Comparison of ENCODE assay signal across 17 cellular contexts in the genomic region with DNA sequence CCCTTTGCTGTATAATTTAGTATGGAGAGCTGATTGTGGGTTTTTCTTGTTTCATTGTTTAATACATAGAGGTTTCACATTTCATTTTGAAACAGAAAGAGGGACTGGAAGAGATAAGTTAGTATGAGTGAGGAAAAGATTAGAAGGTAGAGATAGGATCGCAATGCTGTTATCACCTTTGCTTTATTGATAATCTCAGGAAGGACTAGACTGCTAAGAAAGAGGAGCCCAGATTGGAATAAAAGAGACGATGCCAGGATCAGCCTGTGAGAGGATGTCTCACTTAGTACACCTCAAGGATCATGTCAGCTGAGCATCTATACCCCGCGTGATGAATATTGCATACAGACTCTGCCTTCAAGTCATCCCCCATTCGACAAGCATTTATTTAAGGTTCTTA.
DNase-seq lines count a peak whose midpoint lies in the region; ATAC-seq and TF ChIP-seq lines count a peak whose summit lies in the region.
"Had no signal": no experiment of that assay in that cellular context is flagged by ENCODE, and none has a peak within 500 bp of the region (broad histone marks: within the 10 kb centered on the region; RNA-seq: fewer than 3 reads in every experiment).

No MANE protein-coding gene starts in this region.

- H3K79me2 ChIP-seq in DND-41 (ENCODE audit: insufficient read depth, low read length) = no peaks in the 10 kb centered on the region

- peak overlapping the region; percentile 52 for H3K4me3 ChIP-seq in CD4-positive, CD25-positive, alpha-beta regulatory T cell (ENCODE audit: low read depth, low read length)
- no peak overlapping the region for H3K4me3 ChIP-seq in DND-41 (ENCODE audit: low read depth in 1 of 2, low read length in 2 of 2)
- H3K4me3 ChIP-seq: lower lobe of right lung, PC-9, SJCRH30, tibial artery had no signal

- H3K36me3 ChIP-seq in CD4-positive, CD25-positive, alpha-beta regulatory T cell (ENCODE audit: control insufficient read depth, insufficient read depth, low read length) = no peaks in the 10 kb centered on the region
- H3K36me3 ChIP-seq in DND-41 (ENCODE audit: insufficient read depth, low read length) = no peaks in the 10 kb centered on the region
- H3K36me3 ChIP-seq: brain microvascular endothelial cell, lower lobe of right lung, SJCRH30, tibial artery had no signal

- POLR2A ChIA-PET in activated B cell treated with CpG ODN at 0.5 μM for 24 hours (lab: Charles Lee) = no interaction called here

- H3K4me3 Mint-ChIP-seq in CD4-positive, CD25-positive, alpha-beta regulatory T cell = peak overlapping the region in 3 of 4 donors; percentile 5 to 69 (median 59)
- H3K4me3 Mint-ChIP-seq in activated B cell treated with CpG ODN at 0.5 μM for 24 hours (no peak overlapping the region), naive B cell (peak overlapping the region in 1 of 8 donors; percentile 0)

- H3K9ac ChIP-seq in DND-41 (ENCODE audit: low read depth, low read length) = peak overlapping the region; percentile 61

- CTCF ChIA-PET in activated B cell treated with CpG ODN at 0.5 μM for 24 hours (lab: Charles Lee) = no interaction called here

- intact Hi-C loops in activated B cell treated with CpG ODN at 0.5 μM for 24 hours (cut with micrococcal nuclease) = loop anchor here (2.0 kb wide), 2 partner anchors 19 to 133 kb away; no protein-coding TSS in a partner anchor

- H3K27ac ChIP-seq in CD4-positive, CD25-positive, alpha-beta regulatory T cell (ENCODE audit: insufficient read depth, low read length, poor library complexity, severe bottlenecking) = peak overlapping the region; percentile 76
- peak overlapping the region; percentile 99 for H3K27ac ChIP-seq in DND-41 (ENCODE audit: low read length)
- H3K27ac ChIP-seq: brain microvascular endothelial cell, lower lobe of right lung, PC-9, SJCRH30, tibial artery had no signal

- H3K9me3 ChIP-seq in CD4-positive, CD25-positive, alpha-beta regulatory T cell (ENCODE audit: control insufficient read depth in 2 of 2, low read length in 2 of 2) = no peaks in the 10 kb centered on the region
- no peaks in the 10 kb centered on the region for H3K9me3 ChIP-seq in DND-41 (ENCODE audit: insufficient read depth, low read length, severe bottlenecking)
- H3K9me3 ChIP-seq: lower lobe of right lung, SJCRH30, tibial artery had no signal

- DNase-seq in CD4-positive, CD25-positive, alpha-beta regulatory T cell = peak in 1 of 3 donors; percentile 34
- DNase-seq in DND-41 = no peak
- no peak for DNase-seq in activated B cell treated with CpG ODN at 0.5 μM for 24 hours
- DNase-seq in naive B cell = no peak
- no peak for DNase-seq in AML-193 (lab: John Stamatoyannopoulos, UW)
- DNase-seq in NCI-H1105 (lab: John Stamatoyannopoulos, UW) = no peak
- DNase-seq in GDM1 (lab: John Stamatoyannopoulos, UW) = no peak
- DNase-seq: brain microvascular endothelial cell, GOT3, lower lobe of right lung, NCI-H1417, NCI-H2171 treated with DMSO at 0.1 percent for 48 hours, PC-9, right cardiac atrium, SJCRH30, tibial artery had no signal

- H3K4me1 ChIP-seq in CD4-positive, CD25-positive, alpha-beta regulatory T cell (ENCODE audit: control insufficient read depth, insufficient read depth, low read length, poor library complexity, severe bottlenecking) = peaks cover 61% of the 10 kb centered on the region
- H3K4me1 ChIP-seq in DND-41 (ENCODE audit: insufficient read depth, low read length) = peaks cover 84% of the 10 kb centered on the region
- H3K4me1 ChIP-seq: tibial artery had no signal

- no peaks in the 10 kb centered on the region for H4K20me1 ChIP-seq in DND-41 (ENCODE audit: insufficient read depth, low read length)

- H3K27me3 Mint-ChIP-seq in CD4-positive, CD25-positive, alpha-beta regulatory T cell = peaks cover 9% of the 10 kb centered on the region
- H3K27me3 Mint-ChIP-seq in activated B cell treated with CpG ODN at 0.5 μM for 24 hours (no peaks in the 10 kb centered on the region), naive B cell (no peaks in the 10 kb centered on the region)

- no peaks in the 10 kb centered on the region for H3K36me3 Mint-ChIP-seq in CD4-positive, CD25-positive, alpha-beta regulatory T cell
- H3K36me3 Mint-ChIP-seq in activated B cell treated with CpG ODN at 0.5 μM for 24 hours (ENCODE audit: low read depth) (no peaks in the 10 kb centered on the region), naive B cell (no peaks in the 10 kb centered on the region)

- TF ChIP-seq CTCF in DND-41 (IDR thresholded peaks at IDR 0.05; ENCODE audit: borderline replicate concordance, extremely low read depth, low read length, poor library complexity, severe bottlenecking) = no peak
- TF ChIP-seq CTCF in activated B cell treated with CpG ODN at 0.5 μM for 24 hours (IDR thresholded peaks at IDR 0.05) = no peak

- peak overlapping the region; percentile 61; the same call in 1 of the 2 replicates for H2AFZ ChIP-seq in DND-41 (ENCODE audit: low read depth, low read length)
- H2AFZ ChIP-seq: PC-9 had no signal

- H3K27ac Mint-ChIP-seq in CD4-positive, CD25-positive, alpha-beta regulatory T cell = peak overlapping the region; percentile 74 to 94 (median 82)
- H3K27ac Mint-ChIP-seq in activated B cell treated with CpG ODN at 0.5 μM for 24 hours (peak overlapping the region; percentile 46), naive B cell (peak overlapping the region; percentile 55 to 98 (median 82))

- peaks cover 30 to 84% (median 57%) of the 10 kb centered on the region in 4 donors for H3K4me1 Mint-ChIP-seq in CD4-positive, CD25-positive, alpha-beta regulatory T cell
- peaks cover 80% of the 10 kb centered on the region for H3K4me1 Mint-ChIP-seq in activated B cell treated with CpG ODN at 0.5 μM for 24 hours
- peaks cover 51 to 78% (median 61%) of the 10 kb centered on the region in 3 donors for H3K4me1 Mint-ChIP-seq in naive B cell

- H3K9me3 Mint-ChIP-seq in CD4-positive, CD25-positive, alpha-beta regulatory T cell = no peaks in the 10 kb centered on the region
- H3K9me3 Mint-ChIP-seq in activated B cell treated with CpG ODN at 0.5 μM for 24 hours = no peaks in the 10 kb centered on the region
- no peaks in the 10 kb centered on the region for H3K9me3 Mint-ChIP-seq in naive B cell

- no peaks in the 10 kb centered on the region for H3K27me3 ChIP-seq in CD4-positive, CD25-positive, alpha-beta regulatory T cell (ENCODE audit: control insufficient read depth, insufficient read depth, low read length)
- H3K27me3 ChIP-seq in DND-41 (ENCODE audit: insufficient read depth, low read length, poor library complexity) = no peaks in the 10 kb centered on the region
- H3K27me3 ChIP-seq: brain microvascular endothelial cell, SJCRH30, tibial artery had no signal

- peak overlapping the region; percentile 23; the same call in 1 of the 2 replicates for H3K4me2 ChIP-seq in DND-41 (ENCODE audit: insufficient read depth, low read length)
- H3K4me2 ChIP-seq: PC-9 had no signal

- ATAC-seq in CD4-positive, CD25-positive, alpha-beta regulatory T cell (ENCODE audit: low read depth in 2 of 2) = no peak
- ATAC-seq in DND-41 (ENCODE audit: insufficient read depth, low read depth) (no peak), activated B cell treated with CpG ODN at 0.5 μM for 24 hours (ENCODE audit: low read depth) (no peak), naive B cell (ENCODE audit: low read depth in 2 of 2) (no peak)
- ATAC-seq: activated CD4-positive, CD25-positive, alpha-beta regulatory T cell treated with anti-CD3 and anti-CD28 coated beads, Interleukin-2, amount 50 U/mL, for 24 hours; right cardiac atrium had no signal
